1 cellular context compared by ENCODE assay signal in the genomic region with DNA sequence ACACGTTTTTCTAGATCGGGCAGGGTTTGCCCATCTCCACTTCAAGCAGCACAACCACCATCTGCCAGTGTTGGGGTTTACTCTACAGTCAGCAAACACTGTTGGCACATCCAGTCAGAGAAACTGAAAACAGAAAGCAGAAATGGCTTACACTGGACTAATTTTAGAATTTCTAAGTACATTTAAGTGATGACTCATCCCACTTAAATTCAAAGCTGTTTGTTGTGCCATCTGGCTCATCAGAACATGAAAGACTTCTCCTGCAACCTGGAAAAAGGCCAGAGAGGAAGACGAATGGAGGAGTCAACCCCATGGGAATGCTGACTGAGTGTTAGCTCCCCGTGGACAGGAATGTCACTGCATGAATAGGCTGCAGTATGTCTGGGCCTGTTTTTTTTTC.
A peak's percentile ranks its signal among the peaks of the same experiment; 100 is the strongest.
TF ChIP-seq lines count a peak whose summit lies in the region.

No MANE protein-coding gene starts in this region.

TF ChIP-seq in H1, 55 proteins besides CTCF, POLR2A, EP300 and RAD21 (continued from another document):
- TF ChIP-seq HDAC2 (IDR thresholded peaks at IDR 0.05; ENCODE audit: borderline replicate concordance in 1 of 2, low read depth in 2 of 2, low read length in 2 of 2) (no peak), MAFK (IDR thresholded peaks at IDR 0.05; ENCODE audit: low read depth, low read length) (0 out of 2 replicates have a peak, but pooled peaks have one; percentile 16), BACH1 (IDR thresholded peaks at IDR 0.05; ENCODE audit: low read length) (no peak), SIX5 (IDR thresholded peaks at IDR 0.05; ENCODE audit: low read depth, low read length) (no peak), BCL11A (IDR thresholded peaks at IDR 0.05; ENCODE audit: low read depth in 2 of 2, low read length in 2 of 2) (no peak), YY1 (IDR thresholded peaks at IDR 0.05; ENCODE audit: low read depth, low read length) (no peak)
